ENCODE assay signal across 1 cellular context in genomic region chr20:19661717-19662637, GRCh38.
TF ChIP-seq lines count a peak whose summit lies in the region.

No MANE protein-coding gene starts in this region.

TF ChIP-seq in HepG2, 621 proteins besides CTCF, POLR2A, EP300 and RAD21 (continued from another document and continues in another):
- no peak for TF ChIP-seq USF2 (IDR thresholded peaks at IDR 0.05; ENCODE audit: low read depth, low read length)
- no peak for TF ChIP-seq USF2 (CRISPR knock-in tag; IDR thresholded peaks at IDR 0.05; ENCODE audit: borderline replicate concordance)
- TF ChIP-seq PRPF4 (IDR thresholded peaks at IDR 0.05; ENCODE audit: low read depth, low read length, poor library complexity, severe bottlenecking): no peak
- no peak for TF ChIP-seq NR1H2 (CRISPR knock-in tag; IDR thresholded peaks at IDR 0.05; ENCODE audit: borderline replicate concordance, low read depth)
- no peak for TF ChIP-seq ZNF816 (CRISPR knock-in tag; IDR thresholded peaks at IDR 0.05; ENCODE audit: borderline replicate concordance)
- peak; percentile 76; the same call in 1 of the 2 replicates for TF ChIP-seq ZNF343 (CRISPR knock-in tag; IDR thresholded peaks at IDR 0.05)
- no peak for TF ChIP-seq TGIF2 (CRISPR knock-in tag; IDR thresholded peaks at IDR 0.05)
- TF ChIP-seq, protein P1, sequence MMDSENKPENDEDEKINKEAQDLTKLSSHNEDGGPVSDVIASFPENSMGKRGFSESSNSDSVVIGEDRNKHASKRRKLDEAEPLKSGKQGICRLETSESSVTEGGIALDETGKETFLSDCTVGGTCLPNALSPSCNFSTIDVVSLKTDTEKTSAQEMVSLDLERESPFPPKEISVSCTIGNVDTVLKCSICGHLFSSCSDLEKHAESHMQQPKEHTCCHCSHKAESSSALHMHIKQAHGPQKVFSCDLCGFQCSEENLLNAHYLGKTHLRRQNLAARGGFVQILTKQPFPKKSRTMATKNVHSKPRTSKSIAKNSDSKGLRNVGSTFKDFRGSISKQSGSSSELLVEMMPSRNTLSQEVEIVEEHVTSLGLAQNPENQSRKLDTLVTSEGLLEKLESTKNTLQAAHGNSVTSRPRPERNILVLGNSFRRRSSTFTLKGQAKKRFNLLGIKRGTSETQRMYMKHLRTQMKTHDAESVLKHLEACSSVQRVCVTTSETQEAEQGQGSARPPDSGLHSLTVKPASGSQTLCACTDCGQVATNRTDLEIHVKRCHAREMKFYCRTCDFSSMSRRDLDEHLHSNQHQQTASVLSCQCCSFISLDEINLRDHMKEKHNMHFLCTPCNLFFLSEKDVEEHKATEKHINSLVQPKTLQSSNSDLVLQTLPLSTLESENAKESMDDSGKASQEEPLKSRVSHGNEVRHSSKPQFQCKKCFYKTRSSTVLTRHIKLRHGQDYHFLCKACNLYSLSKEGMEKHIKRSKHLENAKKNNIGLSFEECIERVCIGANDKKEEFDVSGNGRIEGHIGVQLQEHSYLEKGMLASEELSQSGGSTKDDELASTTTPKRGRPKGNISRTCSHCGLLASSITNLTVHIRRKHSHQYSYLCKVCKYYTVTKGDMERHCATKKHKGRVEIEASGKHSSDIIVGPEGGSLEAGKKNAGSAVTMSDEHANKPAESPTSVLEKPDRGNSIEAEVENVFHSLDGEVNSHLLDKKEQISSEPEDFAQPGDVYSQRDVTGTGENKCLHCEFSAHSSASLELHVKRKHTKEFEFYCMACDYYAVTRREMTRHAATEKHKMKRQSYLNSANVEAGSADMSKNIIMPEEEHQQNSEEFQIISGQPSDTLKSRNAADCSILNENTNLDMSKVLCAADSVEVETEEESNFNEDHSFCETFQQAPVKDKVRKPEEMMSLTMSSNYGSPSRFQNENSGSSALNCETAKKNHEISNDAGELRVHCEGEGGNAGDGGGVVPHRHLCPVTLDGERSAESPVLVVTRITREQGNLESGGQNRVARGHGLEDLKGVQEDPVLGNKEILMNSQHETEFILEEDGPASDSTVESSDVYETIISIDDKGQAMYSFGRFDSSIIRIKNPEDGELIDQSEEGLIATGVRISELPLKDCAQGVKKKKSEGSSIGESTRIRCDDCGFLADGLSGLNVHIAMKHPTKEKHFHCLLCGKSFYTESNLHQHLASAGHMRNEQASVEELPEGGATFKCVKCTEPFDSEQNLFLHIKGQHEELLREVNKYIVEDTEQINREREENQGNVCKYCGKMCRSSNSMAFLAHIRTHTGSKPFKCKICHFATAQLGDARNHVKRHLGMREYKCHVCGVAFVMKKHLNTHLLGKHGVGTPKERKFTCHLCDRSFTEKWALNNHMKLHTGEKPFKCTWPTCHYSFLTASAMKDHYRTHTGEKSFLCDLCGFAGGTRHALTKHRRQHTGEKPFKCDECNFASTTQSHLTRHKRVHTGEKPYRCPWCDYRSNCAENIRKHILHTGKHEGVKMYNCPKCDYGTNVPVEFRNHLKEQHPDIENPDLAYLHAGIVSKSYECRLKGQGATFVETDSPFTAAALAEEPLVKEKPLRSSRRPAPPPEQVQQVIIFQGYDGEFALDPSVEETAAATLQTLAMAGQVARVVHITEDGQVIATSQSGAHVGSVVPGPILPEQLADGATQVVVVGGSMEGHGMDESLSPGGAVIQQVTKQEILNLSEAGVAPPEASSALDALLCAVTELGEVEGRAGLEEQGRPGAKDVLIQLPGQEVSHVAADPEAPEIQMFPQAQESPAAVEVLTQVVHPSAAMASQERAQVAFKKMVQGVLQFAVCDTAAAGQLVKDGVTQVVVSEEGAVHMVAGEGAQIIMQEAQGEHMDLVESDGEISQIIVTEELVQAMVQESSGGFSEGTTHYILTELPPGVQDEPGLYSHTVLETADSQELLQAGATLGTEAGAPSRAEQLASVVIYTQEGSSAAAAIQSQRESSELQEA (CRISPR knock-in tag; IDR thresholded peaks at IDR 0.05; ENCODE audit: not compliant biosample characterization): no peak
- no peak for TF ChIP-seq ZNF234 (CRISPR knock-in tag; conservative IDR thresholded peaks at IDR 0.05)
- TF ChIP-seq ZNF558 (CRISPR knock-in tag; IDR thresholded peaks at IDR 0.05; ENCODE audit: borderline replicate concordance): no peak
- TF ChIP-seq ZNF557 (CRISPR knock-in tag; IDR thresholded peaks at IDR 0.05): no peak
- TF ChIP-seq ZNF30 (CRISPR knock-in tag; IDR thresholded peaks at IDR 0.05): no peak
- 0 out of 2 replicates have a peak, but pooled peaks have one; percentile 32 for TF ChIP-seq SP2 (CRISPR knock-in tag; IDR thresholded peaks at IDR 0.05)
- TF ChIP-seq ZNF598 (CRISPR knock-in tag; IDR thresholded peaks at IDR 0.05; ENCODE audit: borderline replicate concordance): no peak
- no peak for TF ChIP-seq IKZF1 (IDR thresholded peaks at IDR 0.05)
- TF ChIP-seq, protein P2, sequence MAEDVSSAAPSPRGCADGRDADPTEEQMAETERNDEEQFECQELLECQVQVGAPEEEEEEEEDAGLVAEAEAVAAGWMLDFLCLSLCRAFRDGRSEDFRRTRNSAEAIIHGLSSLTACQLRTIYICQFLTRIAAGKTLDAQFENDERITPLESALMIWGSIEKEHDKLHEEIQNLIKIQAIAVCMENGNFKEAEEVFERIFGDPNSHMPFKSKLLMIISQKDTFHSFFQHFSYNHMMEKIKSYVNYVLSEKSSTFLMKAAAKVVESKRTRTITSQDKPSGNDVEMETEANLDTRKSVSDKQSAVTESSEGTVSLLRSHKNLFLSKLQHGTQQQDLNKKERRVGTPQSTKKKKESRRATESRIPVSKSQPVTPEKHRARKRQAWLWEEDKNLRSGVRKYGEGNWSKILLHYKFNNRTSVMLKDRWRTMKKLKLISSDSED (CRISPR knock-in tag; IDR thresholded peaks at IDR 0.05): no peak
- no peak for TF ChIP-seq NR3C1 (CRISPR knock-in tag; IDR thresholded peaks at IDR 0.05)
- TF ChIP-seq, protein P3, sequence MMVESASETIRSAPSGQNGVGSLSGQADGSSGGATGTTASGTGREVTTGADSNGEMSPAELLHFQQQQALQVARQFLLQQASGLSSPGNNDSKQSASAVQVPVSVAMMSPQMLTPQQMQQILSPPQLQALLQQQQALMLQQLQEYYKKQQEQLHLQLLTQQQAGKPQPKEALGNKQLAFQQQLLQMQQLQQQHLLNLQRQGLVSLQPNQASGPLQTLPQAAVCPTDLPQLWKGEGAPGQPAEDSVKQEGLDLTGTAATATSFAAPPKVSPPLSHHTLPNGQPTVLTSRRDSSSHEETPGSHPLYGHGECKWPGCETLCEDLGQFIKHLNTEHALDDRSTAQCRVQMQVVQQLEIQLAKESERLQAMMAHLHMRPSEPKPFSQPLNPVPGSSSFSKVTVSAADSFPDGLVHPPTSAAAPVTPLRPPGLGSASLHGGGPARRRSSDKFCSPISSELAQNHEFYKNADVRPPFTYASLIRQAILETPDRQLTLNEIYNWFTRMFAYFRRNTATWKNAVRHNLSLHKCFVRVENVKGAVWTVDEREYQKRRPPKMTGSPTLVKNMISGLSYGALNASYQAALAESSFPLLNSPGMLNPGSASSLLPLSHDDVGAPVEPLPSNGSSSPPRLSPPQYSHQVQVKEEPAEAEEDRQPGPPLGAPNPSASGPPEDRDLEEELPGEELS (CRISPR knock-in tag; IDR thresholded peaks at IDR 0.05): no peak
- no peak for TF ChIP-seq ZNF790 (CRISPR knock-in tag; IDR thresholded peaks at IDR 0.05; ENCODE audit: borderline replicate concordance)
- no peak for TF ChIP-seq DMAP1 (CRISPR knock-in tag; IDR thresholded peaks at IDR 0.05)
- no peak for TF ChIP-seq CC2D1A (CRISPR knock-in tag; IDR thresholded peaks at IDR 0.05)
- no peak for TF ChIP-seq SMAD1 (CRISPR knock-in tag; IDR thresholded peaks at IDR 0.05; ENCODE audit: borderline replicate concordance, low read depth)
- TF ChIP-seq ZNF367 (CRISPR knock-in tag; IDR thresholded peaks at IDR 0.05; ENCODE audit: borderline replicate concordance): no peak
- no peak for TF ChIP-seq ZMYM2 (CRISPR knock-in tag; IDR thresholded peaks at IDR 0.05)
- TF ChIP-seq NBN (conservative IDR thresholded peaks at IDR 0.05): no peak
- TF ChIP-seq ZNF501 (CRISPR knock-in tag; IDR thresholded peaks at IDR 0.05): peak; percentile 58; the same call in 1 of the 2 replicates
- TF ChIP-seq, protein P4, sequence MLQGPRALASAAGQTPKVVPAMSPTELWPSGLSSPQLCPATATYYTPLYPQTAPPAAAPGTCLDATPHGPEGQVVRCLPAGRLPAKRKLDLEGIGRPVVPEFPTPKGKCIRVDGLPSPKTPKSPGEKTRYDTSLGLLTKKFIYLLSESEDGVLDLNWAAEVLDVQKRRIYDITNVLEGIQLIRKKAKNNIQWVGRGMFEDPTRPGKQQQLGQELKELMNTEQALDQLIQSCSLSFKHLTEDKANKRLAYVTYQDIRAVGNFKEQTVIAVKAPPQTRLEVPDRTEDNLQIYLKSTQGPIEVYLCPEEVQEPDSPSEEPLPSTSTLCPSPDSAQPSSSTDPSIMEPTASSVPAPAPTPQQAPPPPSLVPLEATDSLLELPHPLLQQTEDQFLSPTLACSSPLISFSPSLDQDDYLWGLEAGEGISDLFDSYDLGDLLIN (CRISPR knock-in tag; IDR thresholded peaks at IDR 0.05; ENCODE audit: borderline replicate concordance): no peak
- TF ChIP-seq ZFP90 (CRISPR knock-in tag; IDR thresholded peaks at IDR 0.05; ENCODE audit: borderline replicate concordance): no peak
- TF ChIP-seq ZNF275 (CRISPR knock-in tag; IDR thresholded peaks at IDR 0.05; ENCODE audit: borderline replicate concordance): no peak
- TF ChIP-seq, protein P5, sequence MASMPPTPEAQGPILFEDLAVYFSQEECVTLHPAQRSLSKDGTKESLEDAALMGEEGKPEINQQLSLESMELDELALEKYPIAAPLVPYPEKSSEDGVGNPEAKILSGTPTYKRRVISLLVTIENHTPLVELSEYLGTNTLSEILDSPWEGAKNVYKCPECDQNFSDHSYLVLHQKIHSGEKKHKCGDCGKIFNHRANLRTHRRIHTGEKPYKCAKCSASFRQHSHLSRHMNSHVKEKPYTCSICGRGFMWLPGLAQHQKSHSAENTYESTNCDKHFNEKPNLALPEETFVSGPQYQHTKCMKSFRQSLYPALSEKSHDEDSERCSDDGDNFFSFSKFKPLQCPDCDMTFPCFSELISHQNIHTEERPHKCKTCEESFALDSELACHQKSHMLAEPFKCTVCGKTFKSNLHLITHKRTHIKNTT (CRISPR knock-in tag; IDR thresholded peaks at IDR 0.05): no peak
- TF ChIP-seq MATR3 (CRISPR knock-in tag; IDR thresholded peaks at IDR 0.05): no peak
- 0 out of 2 replicates have a peak, but pooled peaks have one; percentile 40 for TF ChIP-seq ZNF891 (CRISPR knock-in tag; IDR thresholded peaks at IDR 0.05)
- TF ChIP-seq ZFP1 (CRISPR knock-in tag; IDR thresholded peaks at IDR 0.05): 0 out of 2 replicates have a peak, but pooled peaks have one; percentile 34
- TF ChIP-seq SAP130 (CRISPR knock-in tag; IDR thresholded peaks at IDR 0.05; ENCODE audit: low read depth): no peak
- no peak for TF ChIP-seq DMTF1 (CRISPR knock-in tag; IDR thresholded peaks at IDR 0.05)
- no peak for TF ChIP-seq CERS6 (CRISPR knock-in tag; IDR thresholded peaks at IDR 0.05)
- TF ChIP-seq, protein P6, sequence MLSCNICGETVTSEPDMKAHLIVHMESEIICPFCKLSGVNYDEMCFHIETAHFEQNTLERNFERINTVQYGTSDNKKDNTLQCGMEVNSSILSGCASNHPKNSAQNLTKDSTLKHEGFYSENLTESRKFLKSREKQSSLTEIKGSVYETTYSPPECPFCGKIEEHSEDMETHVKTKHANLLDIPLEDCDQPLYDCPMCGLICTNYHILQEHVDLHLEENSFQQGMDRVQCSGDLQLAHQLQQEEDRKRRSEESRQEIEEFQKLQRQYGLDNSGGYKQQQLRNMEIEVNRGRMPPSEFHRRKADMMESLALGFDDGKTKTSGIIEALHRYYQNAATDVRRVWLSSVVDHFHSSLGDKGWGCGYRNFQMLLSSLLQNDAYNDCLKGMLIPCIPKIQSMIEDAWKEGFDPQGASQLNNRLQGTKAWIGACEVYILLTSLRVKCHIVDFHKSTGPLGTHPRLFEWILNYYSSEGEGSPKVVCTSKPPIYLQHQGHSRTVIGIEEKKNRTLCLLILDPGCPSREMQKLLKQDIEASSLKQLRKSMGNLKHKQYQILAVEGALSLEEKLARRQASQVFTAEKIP (CRISPR knock-in tag; IDR thresholded peaks at IDR 0.05; ENCODE audit: borderline replicate concordance): no peak
